In the genomic region with DNA sequence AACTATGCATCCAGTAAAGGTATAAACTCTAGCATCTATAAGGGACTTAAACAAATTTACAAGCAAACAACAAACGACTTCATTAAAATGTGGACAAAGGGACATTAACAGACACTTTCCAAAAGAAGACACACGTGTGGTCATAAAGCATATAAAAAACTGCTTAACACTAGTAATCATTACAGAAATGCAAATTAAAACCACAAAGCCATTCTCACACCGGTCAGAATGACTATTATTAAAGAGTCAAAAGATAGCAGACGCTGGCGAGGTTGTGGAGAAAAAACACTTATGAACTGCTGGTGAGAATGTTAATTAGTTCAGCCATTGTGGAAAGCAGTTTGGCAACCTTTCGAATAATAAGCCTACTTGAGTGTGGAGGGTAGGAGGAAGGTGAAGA, we compare ENCODE assay signal across 33 cellular contexts.
"Had no signal": no experiment of that assay in that cellular context is flagged by ENCODE, and none has a peak within 500 bp of the region (broad histone marks: within the 10 kb centered on the region; RNA-seq: fewer than 3 reads in every experiment).

No MANE protein-coding gene starts in this region.

- H3K4me3 Mint-ChIP-seq: activated B cell treated with CpG ODN at 0.5 μM for 24 hours; activated CD4-positive, alpha-beta memory T cell treated with anti-CD3 and anti-CD28 coated beads for 36 hours; activated naive CD4-positive, alpha-beta T cell treated with anti-CD3 and anti-CD28 coated beads for 36 hours; activated T-cell treated with anti-CD3 and anti-CD28 coated beads, Interleukin-2, amount 50 U/mL, for 4 hours; activated T-helper 1 cell treated with anti-CD3 and anti-CD28 coated beads, Interleukin-12 subunit alpha, Interleukin-12 subunit beta, Interleukin-2, Interleukin-4 antibody, amounts not matched to agents 30 ng/mL and 10 ng/mL and 1 ng/mL, durations not matched to agents 14 hours and 24 hours and 36 hours had no signal

- H3K4me1 ChIP-seq: adrenal gland, body of pancreas, breast epithelium had no signal

- H3K36me3 ChIP-seq: adrenal gland, breast epithelium had no signal

- H3K4me1 Mint-ChIP-seq: activated B cell treated with CpG ODN at 0.5 μM for 24 hours had no signal

- H3K27me3 ChIP-seq: adrenal gland, body of pancreas, breast epithelium had no signal

- H3K27ac Mint-ChIP-seq: activated B cell treated with CpG ODN at 0.5 μM for 24 hours; activated CD4-positive, alpha-beta memory T cell treated with anti-CD3 and anti-CD28 coated beads for 36 hours; activated naive CD4-positive, alpha-beta T cell treated with anti-CD3 and anti-CD28 coated beads for 36 hours; activated naive CD4-positive, alpha-beta T cell treated with anti-CD3 and anti-CD28 coated beads, Interleukin-2, amount 50 U/mL, for 72 hours; activated T-helper 1 cell treated with anti-CD3 and anti-CD28 coated beads, Interleukin-12 subunit alpha, Interleukin-12 subunit beta, Interleukin-2, Interleukin-4 antibody, amounts not matched to agents 30 ng/mL and 10 ng/mL and 1 ng/mL, durations not matched to agents 14 hours and 24 hours and 36 hours had no signal

- H3K9me3 ChIP-seq: body of pancreas had no signal

- H3K27ac ChIP-seq: adrenal gland, body of pancreas, breast epithelium, coronary artery, VCaP had no signal

- H3K27me3 Mint-ChIP-seq: activated B cell treated with CpG ODN at 0.5 μM for 24 hours; activated CD4-positive, alpha-beta memory T cell treated with anti-CD3 and anti-CD28 coated beads for 36 hours had no signal

- DNase-seq: activated B cell treated with CpG ODN at 0.5 μM for 24 hours; activated CD4-positive, alpha-beta memory T cell treated with anti-CD3 and anti-CD28 coated beads for 36 hours; activated CD4-positive, alpha-beta T cell treated with anti-CD3 and anti-CD28 coated beads for 4 hours; activated CD4-positive, alpha-beta T cell treated with anti-CD3 and anti-CD28 coated beads, Interleukin-2, amount 50 U/mL, for 1 hour; activated CD4-positive, CD25-positive, alpha-beta regulatory T cell treated with anti-CD3 and anti-CD28 coated beads, Interleukin-2, amount 50 U/mL, for 72 hours; activated CD8-positive, alpha-beta memory T cell treated with anti-CD3 and anti-CD28 coated beads, Interleukin-2, amount 50 U/mL, for 4 hours; activated gamma-delta T cell treated with Interleukin-2 at 50 U/mL for 16 hours; activated naive CD4-positive, alpha-beta T cell treated with anti-CD3 and anti-CD28 coated beads for 36 hours; activated T-cell treated with anti-CD3 and anti-CD28 coated beads for 4 hours; activated T-cell treated with anti-CD3 and anti-CD28 coated beads, Interleukin-2, amount 50 U/mL, for 4 hours; adrenal gland; body of pancreas; MM.1S; NCI-H1092 treated with DMSO at 0.1 percent for 48 hours; NCI-H1436; NCI-H1694; NCI-H1930; NCI-H2081 treated with DMSO at 0.1 percent for 48 hours; NCI-H2171; NCI-H2227 treated with DMSO at 0.1 percent for 48 hours; NCI-H446; NCI-H510A treated with DMSO at 0.1 percent for 48 hours; NK-92 treated with Interleukin-12 subunit alpha and Interleukin-12 subunit beta, amount 100 ng/mL, for 24 hours; Right ventricle myocardium superior; SW 1271; T-helper 1 cell; T-helper 2 cell; T-helper 9 cell had no signal

- ATAC-seq: activated naive CD4-positive, alpha-beta T cell treated with anti-CD3 and anti-CD28 coated beads, Interleukin-2, amount 50 U/mL, for 72 hours; activated T-cell treated with anti-CD3 and anti-CD28 coated beads, Interleukin-2, amount 50 U/mL, for 4 hours; body of pancreas had no signal

- H3K4me3 ChIP-seq: adrenal gland, body of pancreas, breast epithelium, coronary artery had no signal
